2 cellular contexts compared by ENCODE assay signal in genomic region chr9:96342553-96343245, GRCh38.
TF ChIP-seq lines count a peak whose summit lies in the region.

No MANE protein-coding gene starts in this region.

TF ChIP-seq in A549, 52 proteins besides CTCF, POLR2A, EP300 and RAD21:
- TF ChIP-seq ESRRA (IDR thresholded peaks at IDR 0.05; ENCODE audit: borderline replicate concordance, low read length) (no peak), ZFP36 (IDR thresholded peaks at IDR 0.05; ENCODE audit: borderline replicate concordance, partially characterized antibody) (no peak), HOXA7 (CRISPR knock-in tag; IDR thresholded peaks at IDR 0.05) (no peak), FOXS1 (CRISPR knock-in tag; IDR thresholded peaks at IDR 0.05) (no peak)
- TF ChIP-seq, protein P1, sequence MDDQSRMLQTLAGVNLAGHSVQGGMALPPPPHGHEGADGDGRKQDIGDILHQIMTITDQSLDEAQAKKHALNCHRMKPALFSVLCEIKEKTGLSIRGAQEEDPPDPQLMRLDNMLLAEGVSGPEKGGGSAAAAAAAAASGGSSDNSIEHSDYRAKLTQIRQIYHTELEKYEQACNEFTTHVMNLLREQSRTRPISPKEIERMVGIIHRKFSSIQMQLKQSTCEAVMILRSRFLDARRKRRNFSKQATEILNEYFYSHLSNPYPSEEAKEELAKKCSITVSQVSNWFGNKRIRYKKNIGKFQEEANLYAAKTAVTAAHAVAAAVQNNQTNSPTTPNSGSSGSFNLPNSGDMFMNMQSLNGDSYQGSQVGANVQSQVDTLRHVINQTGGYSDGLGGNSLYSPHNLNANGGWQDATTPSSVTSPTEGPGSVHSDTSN (IDR thresholded peaks at IDR 0.05), result no peak

TF ChIP-seq in H1, 55 proteins besides CTCF, POLR2A, EP300 and RAD21:
- TF ChIP-seq YY1 (IDR thresholded peaks at IDR 0.05; ENCODE audit: low read depth, low read length), result no peak
- TF ChIP-seq ZNF274 (IDR thresholded peaks at IDR 0.05; ENCODE audit: borderline replicate concordance, extremely low read depth, low read length), result no peak
- TF ChIP-seq NANOG (IDR thresholded peaks at IDR 0.05; ENCODE audit: insufficient read depth, low read depth, low read length, poor library complexity, severe bottlenecking), result no peak
- TF ChIP-seq CEBPB (IDR thresholded peaks at IDR 0.05; ENCODE audit: low read depth, low read length), result no peak
